In the genomic region with DNA sequence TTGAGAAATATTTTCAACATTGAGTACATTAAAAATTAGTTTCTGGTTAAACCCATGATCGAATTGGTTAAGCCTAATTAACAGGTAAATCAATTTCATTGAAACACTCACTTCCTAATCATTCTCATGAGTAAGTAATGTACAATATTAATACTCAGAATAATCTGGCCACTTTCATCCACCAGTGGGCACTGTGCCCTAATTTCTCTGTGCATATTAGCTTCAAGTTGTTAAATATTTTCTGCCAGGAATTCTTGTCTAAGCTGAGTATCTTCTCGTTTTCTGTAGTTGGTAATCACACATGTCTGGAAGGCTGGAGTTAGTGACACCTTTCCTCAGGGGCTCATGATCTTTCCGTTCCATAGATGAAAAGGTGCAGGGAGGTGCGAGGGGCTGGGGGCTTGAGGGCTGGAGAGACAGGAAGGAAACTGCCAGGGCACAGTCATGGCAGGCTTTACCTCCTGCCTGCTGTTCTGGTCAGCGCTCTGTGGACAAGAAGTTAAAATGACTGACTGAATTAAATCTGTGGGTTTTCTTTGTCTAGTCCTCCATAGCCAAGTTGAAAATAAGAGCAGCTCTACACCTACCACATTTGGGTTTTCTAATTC, we compare ENCODE assay signal across 8 cellular contexts.
DNase-seq lines count a peak whose midpoint lies in the region; ATAC-seq and TF ChIP-seq lines count a peak whose summit lies in the region.

No MANE protein-coding gene starts in this region.

- H3K36me3 ChIP-seq in liver (ENCODE audit: control insufficient read depth in 4 of 4, insufficient read depth in 3 of 4, low read depth in 1 of 4, low read length in 3 of 4) (no peaks in the 10 kb centered on the region), MG63 (no peaks in the 10 kb centered on the region)

- no peaks in the 10 kb centered on the region for H3K4me1 ChIP-seq in liver (ENCODE audit: control insufficient read depth in 4 of 4, insufficient read depth in 4 of 4, low read length in 3 of 4)

- H3K9ac ChIP-seq in liver (ENCODE audit: low read depth in 1 of 2, low read length in 2 of 2), result no peak overlapping the region

- H3K9me3 ChIP-seq in liver (ENCODE audit: control insufficient read depth in 4 of 4, low read length in 3 of 4), result no peaks in the 10 kb centered on the region
- H3K9me3 ChIP-seq in MG63, result no peaks in the 10 kb centered on the region

- WGBS in liver, result 66% methylated on average over 5 of the region's 5 CpGs

- DNase-seq in AG09319 (ENCODE audit: extremely low read depth, low read depth) (no peak), G401 (ENCODE audit: low spot score) (peak; percentile 81), NCI-H2107 (lab: John Stamatoyannopoulos, UW) (peak; percentile 54), astrocyte of the cerebellum (ENCODE audit: low read depth) (peak; percentile 41), MG63 (no peak), occipital lobe (lab: John Stamatoyannopoulos, UW) (no peak)

- peak; percentile 53 for TF ChIP-seq CTCF in AG09319 (IDR thresholded peaks at IDR 0.05; ENCODE audit: low read depth, low read length)
- peak; percentile 60 for TF ChIP-seq CTCF in astrocyte of the cerebellum (IDR thresholded peaks at IDR 0.05; ENCODE audit: low read depth, low read length, missing control alignments)
- peak; percentile 32 for TF ChIP-seq CTCF in liver (IDR thresholded peaks at IDR 0.05; ENCODE audit: low read depth, low read length, missing input control)

- H3K4me3 ChIP-seq in astrocyte of the cerebellum (ENCODE audit: low read depth, low read length) (no peak overlapping the region), liver (ENCODE audit: low read depth in 1 of 3, low read length in 3 of 3) (no peak overlapping the region), MG63 (no peak overlapping the region)

- H3K27me3 ChIP-seq in liver (ENCODE audit: control insufficient read depth in 4 of 4, insufficient read depth in 4 of 4, low read length in 3 of 4), result no peaks in the 10 kb centered on the region
- no peaks in the 10 kb centered on the region for H3K27me3 ChIP-seq in MG63

- H3K27ac ChIP-seq in liver (ENCODE audit: low read depth in 1 of 2, low read length in 2 of 2), result no peak overlapping the region

- no peak for ATAC-seq in GM21737 (IDR thresholded peaks at IDR 0.05; ENCODE audit: unreplicated experiment)

- peak; percentile 52 to 64 for TF ChIP-seq RAD21 in liver (IDR thresholded peaks at IDR 0.05)

- in situ Hi-C loops in G401 (cut with HindIII; ENCODE audit: low sequenced_read_pairs) (no loop called here), astrocyte of the cerebellum (cut with HindIII; ENCODE audit: low sequenced_read_pairs) (no loop called here)

TF ChIP-seq in liver, 16 proteins besides CTCF, POLR2A, EP300 and RAD21:
- no peak for TF ChIP-seq GABPA (IDR thresholded peaks at IDR 0.05 in 1 of 2, conservative IDR thresholded peaks at IDR 0.05 in 1 of 2)
- TF ChIP-seq TAF1 (conservative IDR thresholded peaks at IDR 0.05), result no peak
- no peak for TF ChIP-seq YY1 (IDR thresholded peaks at IDR 0.05)
- TF ChIP-seq HNF4A (conservative IDR thresholded peaks at IDR 0.05), result no peak

Comparison
In these comparisons a context has a peak if more than half of its experiments do, and no peak if none do; other contexts are left out.
1. DNase-seq: peak in G401 (single experiment), NCI-H2107 (single experiment) and astrocyte of the cerebellum (single experiment); none in AG09319 (single experiment), MG63 (single experiment) and occipital lobe (single experiment).
2. Peak in every context shown above with its lines, with median percentiles within 50 percentile points of each other: CTCF ChIP-seq.